1 cellular context compared by ENCODE assay signal in the genomic region with DNA sequence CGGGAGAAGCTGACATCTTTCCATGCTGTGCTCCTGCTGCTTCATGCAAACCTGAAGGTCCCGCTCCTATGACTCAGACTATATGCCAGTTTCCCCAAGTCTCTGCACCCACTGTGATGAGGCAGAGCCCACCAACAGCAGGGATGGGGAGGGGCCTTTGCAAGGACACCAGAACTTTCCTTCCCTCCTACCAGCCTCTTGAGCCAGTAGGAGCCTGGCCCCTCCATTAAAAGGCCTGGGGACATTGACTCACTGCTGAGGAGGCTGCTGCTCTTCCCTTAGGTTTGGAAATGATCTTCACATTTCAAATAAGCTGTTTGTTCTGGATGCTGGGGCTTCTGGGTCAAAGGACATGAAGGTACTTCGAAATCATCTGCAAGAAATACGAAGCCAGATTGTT.
TF ChIP-seq lines count a peak whose summit lies in the region.

No MANE protein-coding gene starts in this region.

TF ChIP-seq in H1, 55 proteins besides CTCF, POLR2A, EP300 and RAD21:
- no peak for TF ChIP-seq NRF1 (IDR thresholded peaks at IDR 0.05; ENCODE audit: low read depth, low read length)
